Comparison of ENCODE assay signal across 12 cellular contexts in genomic region chr3:182739619-182740018, GRCh38.
A peak's percentile ranks its signal among the peaks of the same experiment; 100 is the strongest.
DNase-seq lines count a peak whose midpoint lies in the region; TF ChIP-seq lines count a peak whose summit lies in the region.
"Had no signal": no experiment of that assay in that cellular context is flagged by ENCODE, and none has a peak within 500 bp of the region (broad histone marks: within the 10 kb centered on the region; RNA-seq: fewer than 3 reads in every experiment).

No MANE protein-coding gene starts in this region.

- no peaks in the 10 kb centered on the region for H3K36me3 Mint-ChIP-seq in nephron progenitor cell (ENCODE audit: low read depth)
- H3K36me3 Mint-ChIP-seq: brain had no signal

- no peaks in the 10 kb centered on the region for H3K27me3 Mint-ChIP-seq in nephron progenitor cell (ENCODE audit: low read depth, poor library complexity)
- H3K27me3 Mint-ChIP-seq: brain had no signal

- no peaks in the 10 kb centered on the region for H3K9me3 Mint-ChIP-seq in nephron progenitor cell
- H3K9me3 Mint-ChIP-seq: brain had no signal

- H3K27ac ChIP-seq in coronary artery = no peak overlapping the region

- DNase-seq in DMS53 treated with DMSO at 0.1 percent for 48 hours (lab: John Stamatoyannopoulos, UW; ENCODE audit: unreplicated experiment) = peak; percentile 44
- DNase-seq in NCI-H2196 treated with DMSO at 0.1 percent for 48 hours (lab: John Stamatoyannopoulos, UW; ENCODE audit: unreplicated experiment) = peak; percentile 17
- DNase-seq in brain pericyte (ENCODE audit: low read depth, low spot score) = peak; percentile 13
- DNase-seq in nephron progenitor cell = no peak
- DNase-seq in DMS79 treated with DMSO at 0.1 percent for 48 hours (lab: John Stamatoyannopoulos, UW) = no peak
- no peak for DNase-seq in activated naive CD4-positive, alpha-beta T cell (lab: John Stamatoyannopoulos, UW)
- DNase-seq in activated naive CD4-positive, alpha-beta T cell treated with Interleukin-2 at 50 U/mL for 16 hours = no peak
- DNase-seq in coronary artery (ENCODE audit: low spot score) = no peak
- DNase-seq: right cardiac atrium; stimulated activated CD8-positive, alpha-beta memory T cell treated with anti-CD3 and anti-CD28 coated beads, Interleukin-4, amount 100 ng/mL, for 48 hours; T-helper 9 cell had no signal

- peaks cover 48% of the 10 kb centered on the region for H3K4me1 Mint-ChIP-seq in nephron progenitor cell

- H3K4me3 Mint-ChIP-seq in nephron progenitor cell = peak overlapping the region; percentile 55
- H3K4me3 Mint-ChIP-seq: brain had no signal

- peak overlapping the region; percentile 98 for H3K27ac Mint-ChIP-seq in nephron progenitor cell
- H3K27ac Mint-ChIP-seq: brain had no signal

- TF ChIP-seq CTCF in nephron progenitor cell (IDR thresholded peaks at IDR 0.05) (no peak), coronary artery (IDR thresholded peaks at IDR 0.05) (no peak)

- H3K4me3 ChIP-seq in coronary artery = no peak overlapping the region

Comparison
In these comparisons a context has a peak if more than half of its experiments do, and no peak if none do; other contexts are left out.
1. DNase-seq: peak in DMS53 treated with DMSO at 0.1 percent for 48 hours (single experiment), NCI-H2196 treated with DMSO at 0.1 percent for 48 hours (single experiment) and brain pericyte (single experiment); none in nephron progenitor cell (single experiment), DMS79 treated with DMSO at 0.1 percent for 48 hours (single experiment), activated naive CD4-positive, alpha-beta T cell (0 of 4), activated naive CD4-positive, alpha-beta T cell treated with Interleukin-2 at 50 U/mL for 16 hours (single experiment) and coronary artery (single experiment).